In genomic region chr11:78000193-78000592, GRCh38 we compare ENCODE assay signal across 9 cellular contexts. TPM values are rescaled to one million over a fixed set of nuclear protein-coding genes. Genes with fewer than 3 reads are reported as not detected.
A peak's percentile ranks its signal among the peaks of the same experiment; 100 is the strongest.
DNase-seq lines count a peak whose midpoint lies in the region; ATAC-seq and TF ChIP-seq lines count a peak whose summit lies in the region.
"Had no signal": no experiment of that assay in that cellular context is flagged by ENCODE, and none has a peak within 500 bp of the region (broad histone marks: within the 10 kb centered on the region; RNA-seq: fewer than 3 reads in every experiment).

No MANE protein-coding gene starts in this region.

- H3K27me3 ChIP-seq in Loucy (ENCODE audit: insufficient read depth, low read length, poor library complexity, severe bottlenecking), result no peaks in the 10 kb centered on the region
- H3K27me3 ChIP-seq in Panc1 (ENCODE audit: control insufficient read depth, insufficient read depth, low read length), result no peaks in the 10 kb centered on the region; the same call in 1 of the 2 replicates

- ATAC-seq in GM18907 (IDR thresholded peaks at IDR 0.05; ENCODE audit: unreplicated experiment) (peak; percentile 53), Panc1 (peak; percentile 88)

- CTCF ChIA-PET in Panc1 (lab: Charles Lee), result interaction anchor here (0.6 to 1.1 kb wide), 2 partner anchors 105 to 224 kb away, joined by 3 to 4 read pairs; no protein-coding TSS in a partner anchor

- H3F3A ChIP-seq in Loucy (ENCODE audit: low read depth), result no peaks in the 10 kb centered on the region

- H3K4me1 ChIP-seq in Loucy (ENCODE audit: insufficient read depth, low read length, poor library complexity, severe bottlenecking), result peaks cover 5% of the 10 kb centered on the region
- H3K4me1 ChIP-seq in Panc1 (ENCODE audit: control insufficient read depth, insufficient read depth, low read length), result peaks cover 3% of the 10 kb centered on the region; the same call in 1 of the 2 replicates

- H3K4me3 ChIP-seq in Loucy (ENCODE audit: low read length, poor library complexity, severe bottlenecking), result no peak overlapping the region
- no peak overlapping the region for H3K4me3 ChIP-seq in Panc1 (ENCODE audit: low read depth in 2 of 2, low read length in 2 of 2)
- H3K4me3 ChIP-seq: skin epidermis had no signal

- peak; percentile 65 to 79 for DNase-seq in AML-193 (lab: John Stamatoyannopoulos, UW)
- peak; percentile 47 for DNase-seq in Panc1 (ENCODE audit: low read depth, low spot score)
- DNase-seq in activated naive CD4-positive, alpha-beta T cell treated with anti-CD3 and anti-CD28 coated beads, Interleukin-2, amount 50 U/mL, for 16 hours, result peak; percentile 26
- peak in 34 of 42 donors; percentile 11 to 79 (median 50) for DNase-seq in head of caudate nucleus
- DNase-seq in renal cortical epithelial cell (ENCODE audit: low read depth), result peak; percentile 70
- no peak for DNase-seq in posterior vena cava (ENCODE audit: low spot score)

- BruUV-seq in Panc1 (replicated peaks; lab: Mats Ljungman, UMichigan), result no TSS peak

- no peak overlapping the region for H3K27ac ChIP-seq in Panc1 (ENCODE audit: low read length)
- H3K27ac ChIP-seq: skin epidermis had no signal

- peak; percentile 76 for TF ChIP-seq CTCF in Loucy (conservative IDR thresholded peaks at IDR 0.05; ENCODE audit: low read length)
- TF ChIP-seq CTCF in Panc1 (IDR thresholded peaks at IDR 0.05), result peak; percentile 93

- H3K9me2 ChIP-seq in Loucy (replicated peaks; ENCODE audit: low read depth, low read length), result no peaks in the 10 kb centered on the region

- no peak overlapping the region for H3K4me2 ChIP-seq in Loucy (ENCODE audit: low read depth, low read length, poor library complexity, severe bottlenecking)

- no peaks in the 10 kb centered on the region for H3K79me2 ChIP-seq in Loucy (ENCODE audit: insufficient read depth, low read length)

- POLR2A ChIA-PET in Panc1 (lab: Charles Lee), result no interaction called here

- H3K36me3 ChIP-seq in Loucy (ENCODE audit: insufficient read depth, low read length), result no peaks in the 10 kb centered on the region
- no peaks in the 10 kb centered on the region for H3K36me3 ChIP-seq in Panc1 (ENCODE audit: control insufficient read depth, insufficient read depth, low read length)

- H3K9ac ChIP-seq in Loucy (ENCODE audit: low read depth, low read length, poor library complexity, severe bottlenecking), result no peak overlapping the region

- in situ Hi-C loops in Panc1 (cut with HindIII; ENCODE audit: low pct_unique_long_range_greater_than_20kb, low sequenced_read_pairs), result no loop called here

- intact Hi-C loops in Panc1 (cut with micrococcal nuclease; ENCODE audit: unreplicated experiment) (loop anchor here (1.0 kb wide), 1 partner anchor 224 kb away; no protein-coding TSS in a partner anchor), head of caudate nucleus (cut with DNase I) (no loop called here), posterior vena cava (cut with DNase I) (no loop called here)

- no peaks in the 10 kb centered on the region for H4K20me1 ChIP-seq in Loucy (ENCODE audit: insufficient read depth, low read length, poor library complexity, severe bottlenecking)

- H2AFZ ChIP-seq in Loucy (ENCODE audit: low read length), result peak overlapping the region; percentile 39

- H3K9me3 ChIP-seq in Loucy (ENCODE audit: insufficient read depth, low read depth, low read length) (no peaks in the 10 kb centered on the region), Panc1 (ENCODE audit: control insufficient read depth, insufficient read depth, low read depth, low read length) (no peaks in the 10 kb centered on the region)

RNA-seq across cellular contexts. Expression of gene INTS4, which starts 5.7 kb away (rescaled TPM):
- total RNA-seq in Panc1 (2021; ENCODE audit: unreplicated experiment) (48.2 TPM), renal cortical epithelial cell (35.2 and 38.4 TPM in 2 replicates), posterior vena cava (10 to 100 TPM; 20.7 to 22.0 TPM)
- 25.5 TPM for polyA plus RNA-seq in Panc1 (2012; ENCODE audit: insufficient read length)

RNA-seq across cellular contexts. Expression of gene KCTD14, which starts 22.9 kb away (rescaled TPM):
- total RNA-seq in Panc1 (2021; ENCODE audit: unreplicated experiment) (19.3 TPM), renal cortical epithelial cell (10.4 and 12.0 TPM in 2 replicates), posterior vena cava (under 1 TPM; 0.38 to 0.51 TPM)
- 21.7 TPM for polyA plus RNA-seq in Panc1 (2012; ENCODE audit: insufficient read length)
